Comparison of ENCODE assay signal across 1 cellular context in genomic region chr15:67892559-67893377, GRCh38.
TF ChIP-seq lines count a peak whose summit lies in the region.

No MANE protein-coding gene starts in this region.

TF ChIP-seq in K562, 482 proteins besides CTCF, POLR2A, EP300 and RAD21 (continued from another document):
- TF ChIP-seq, protein P1, sequence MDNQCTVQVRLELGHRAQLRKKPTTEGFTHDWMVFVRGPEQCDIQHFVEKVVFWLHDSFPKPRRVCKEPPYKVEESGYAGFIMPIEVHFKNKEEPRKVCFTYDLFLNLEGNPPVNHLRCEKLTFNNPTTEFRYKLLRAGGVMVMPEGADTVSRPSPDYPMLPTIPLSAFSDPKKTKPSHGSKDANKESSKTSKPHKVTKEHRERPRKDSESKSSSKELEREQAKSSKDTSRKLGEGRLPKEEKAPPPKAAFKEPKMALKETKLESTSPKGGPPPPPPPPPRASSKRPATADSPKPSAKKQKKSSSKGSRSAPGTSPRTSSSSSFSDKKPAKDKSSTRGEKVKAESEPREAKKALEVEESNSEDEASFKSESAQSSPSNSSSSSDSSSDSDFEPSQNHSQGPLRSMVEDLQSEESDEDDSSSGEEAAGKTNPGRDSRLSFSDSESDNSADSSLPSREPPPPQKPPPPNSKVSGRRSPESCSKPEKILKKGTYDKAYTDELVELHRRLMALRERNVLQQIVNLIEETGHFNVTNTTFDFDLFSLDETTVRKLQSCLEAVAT (IDR thresholded peaks at IDR 0.05), result no peak
- TF ChIP-seq SUPT5H (IDR thresholded peaks at IDR 0.05) (no peak), CCNT2 (IDR thresholded peaks at IDR 0.05; ENCODE audit: borderline replicate concordance, extremely low read depth, insufficient read length, low read depth, low read length) (no peak), MYBL2 (IDR thresholded peaks at IDR 0.05; ENCODE audit: low read depth) (no peak), MYBL2 (CRISPR knock-in tag; IDR thresholded peaks at IDR 0.05; ENCODE audit: borderline replicate concordance) (no peak), ZNF431 (CRISPR knock-in tag; IDR thresholded peaks at IDR 0.05) (no peak), SREBF2 (CRISPR knock-in tag; IDR thresholded peaks at IDR 0.05) (no peak)
